ENCODE assay signal across 21 cellular contexts in the genomic region with DNA sequence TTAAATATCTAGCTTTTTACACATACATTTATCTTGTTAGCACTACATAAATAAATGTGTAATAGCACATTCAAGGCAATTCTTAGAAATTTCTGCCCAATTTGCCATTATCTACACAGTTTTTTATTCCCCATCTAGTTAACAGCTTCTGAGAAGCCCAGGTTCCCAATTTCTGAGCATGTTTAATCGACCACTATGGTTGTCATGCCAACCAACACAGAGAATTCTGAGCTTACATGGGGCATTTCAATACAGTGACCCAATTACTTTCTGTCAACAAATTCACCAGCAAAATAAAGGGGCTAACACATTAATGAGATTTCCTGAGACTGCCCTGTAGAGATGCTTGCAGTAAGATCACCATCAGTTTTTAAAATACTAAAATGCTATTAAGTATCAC. TPM values are rescaled to one million over a fixed set of nuclear protein-coding genes. Genes with fewer than 3 reads are reported as not detected.
DNase-seq lines count a peak whose midpoint lies in the region; ATAC-seq and TF ChIP-seq lines count a peak whose summit lies in the region.
"Had no signal": no experiment of that assay in that cellular context is flagged by ENCODE, and none has a peak within 500 bp of the region (broad histone marks: within the 10 kb centered on the region; RNA-seq: fewer than 3 reads in every experiment).

No MANE protein-coding gene starts in this region.

- peaks cover 3% of the 10 kb centered on the region for H3K27me3 Mint-ChIP-seq in brain

- H3K9me3 ChIP-seq in iPS-18a (ENCODE audit: control insufficient read depth, low read depth, low read length) (no peaks in the 10 kb centered on the region), left lung (no peaks in the 10 kb centered on the region)
- H3K9me3 ChIP-seq: BLaER1 treated with 17β-estradiol and CSF1 and Interleukin-3, amounts not matched to agents 10 nM and 100 nM had no signal

- H3K4me1 ChIP-seq in iPS-18a (ENCODE audit: control insufficient read depth, low read depth, low read length) = peaks cover 40% of the 10 kb centered on the region
- no peaks in the 10 kb centered on the region for H3K4me1 ChIP-seq in left lung
- H3K4me1 ChIP-seq: BLaER1 treated with 17β-estradiol and CSF1 and Interleukin-3, amounts not matched to agents 10 nM and 100 nM had no signal

- peaks cover 72% of the 10 kb centered on the region for H3K4me1 Mint-ChIP-seq in brain
- H3K4me1 Mint-ChIP-seq: T-cell had no signal

- H3K27ac Mint-ChIP-seq in brain = peak overlapping the region; percentile 75 to 97 (median 91)
- H3K27ac Mint-ChIP-seq: CD8-positive, alpha-beta T cell; HFFc6; T-cell had no signal

- peak overlapping the region; percentile 5 for H3K9ac ChIP-seq in iPS-18a (ENCODE audit: low read length)
- H3K9ac ChIP-seq: BLaER1 treated with 17β-estradiol and CSF1 and Interleukin-3, amounts not matched to agents 10 nM and 100 nM had no signal

- H3K36me3 ChIP-seq in iPS-18a (ENCODE audit: control insufficient read depth, low read depth, low read length) (no peaks in the 10 kb centered on the region), left lung (no peaks in the 10 kb centered on the region)
- H3K36me3 ChIP-seq: BLaER1 treated with 17β-estradiol and CSF1 and Interleukin-3, amounts not matched to agents 10 nM and 100 nM had no signal

- ATAC-seq in HG03095 (IDR thresholded peaks at IDR 0.05; ENCODE audit: unreplicated experiment) = no peak
- no peak for ATAC-seq in left lung
- ATAC-seq: CD8-positive, alpha-beta T cell; PC-3; SK-N-SH treated with all-trans-retinoic acid at 6 μM for 48 hours; T-cell had no signal

- TF ChIP-seq CTCF in brain (conservative IDR thresholded peaks at IDR 0.05) (no peak), left lung (IDR thresholded peaks at IDR 0.05) (no peak)

- H3K27me3 ChIP-seq in iPS-18a (ENCODE audit: control insufficient read depth, insufficient read depth, low read length) (no peaks in the 10 kb centered on the region), left lung (no peaks in the 10 kb centered on the region)
- H3K27me3 ChIP-seq: BLaER1 treated with 17β-estradiol and CSF1 and Interleukin-3, amounts not matched to agents 10 nM and 100 nM had no signal

- H3K27ac ChIP-seq in iPS-18a (ENCODE audit: low read length) = no peak overlapping the region
- no peak overlapping the region for H3K27ac ChIP-seq in left lung
- H3K27ac ChIP-seq: BLaER1 treated with 17β-estradiol and CSF1 and Interleukin-3, amounts not matched to agents 10 nM and 100 nM had no signal

- peak; percentile 61 for DNase-seq in COR-L47 (lab: John Stamatoyannopoulos, UW)
- DNase-seq in NCI-H1930 (lab: John Stamatoyannopoulos, UW) = peak; percentile 19 to 25
- no peak for DNase-seq in NCI-H1436 treated with DMSO at 0.1 percent for 48 hours (lab: John Stamatoyannopoulos, UW)
- DNase-seq in left lung = no peak
- DNase-seq in cerebellum (ENCODE audit: low spot score) = no peak
- DNase-seq: CD8-positive, alpha-beta T cell; DMS79 treated with DMSO at 0.1 percent for 48 hours; HFFc6; NCI-H146; NCI-H2107; PC-3; RPMI8226; SIG-M5; T-cell had no signal

- peak overlapping the region in 4 of 5 experiments; percentile 69 to 85 (median 74) for H3K4me3 Mint-ChIP-seq in brain
- H3K4me3 Mint-ChIP-seq: CD8-positive, alpha-beta T cell; HFFc6; T-cell had no signal

- H3K9me3 Mint-ChIP-seq in brain = peaks cover 0 to 10% (median 0%) of the 10 kb centered on the region in 5 experiments
- H3K9me3 Mint-ChIP-seq: CD8-positive, alpha-beta T cell had no signal

- H3K36me3 Mint-ChIP-seq in brain = peaks cover 30% of the 10 kb centered on the region
- H3K36me3 Mint-ChIP-seq: CD8-positive, alpha-beta T cell; T-cell had no signal

- intact Hi-C loops in left lung (cut with DNase I) = no loop called here

- H3K4me3 ChIP-seq in iPS-18a (ENCODE audit: low read length) = no peak overlapping the region
- H3K4me3 ChIP-seq in left lung = no peak overlapping the region
- H3K4me3 ChIP-seq: BLaER1 treated with 17β-estradiol and CSF1 and Interleukin-3, amounts not matched to agents 10 nM and 100 nM had no signal

RNA-seq across cellular contexts. Expression of a gene that starts 22.0 kb away (rescaled TPM):
- 145 TPM for polyA plus RNA-seq in brain (ENCODE audit: insufficient read depth, low read depth, low replicate concordance)
- total RNA-seq in left lung (10 to 100 TPM; 11.8 to 35.3 TPM), cerebellum (923 TPM)
- total RNA-seq: HFFc6, HT-29, MCF 10A, PC-3 had no signal

Comparison
In these comparisons a context has a peak if more than half of its experiments do, and no peak if none do; other contexts are left out.
1. DNase-seq: peak in COR-L47 (single experiment) and NCI-H1930 (2 of 2); none in NCI-H1436 treated with DMSO at 0.1 percent for 48 hours (single experiment), left lung (0 of 2) and cerebellum (single experiment).
2. RNA of a gene that starts 22.0 kb away (total RNA-seq): 923 TPM in cerebellum (single experiment); 11.8 to 35.3 TPM in left lung; every median in the first group is over 10 times any median in the second.